Comparison of ENCODE assay signal across 9 cellular contexts in the genomic region with DNA sequence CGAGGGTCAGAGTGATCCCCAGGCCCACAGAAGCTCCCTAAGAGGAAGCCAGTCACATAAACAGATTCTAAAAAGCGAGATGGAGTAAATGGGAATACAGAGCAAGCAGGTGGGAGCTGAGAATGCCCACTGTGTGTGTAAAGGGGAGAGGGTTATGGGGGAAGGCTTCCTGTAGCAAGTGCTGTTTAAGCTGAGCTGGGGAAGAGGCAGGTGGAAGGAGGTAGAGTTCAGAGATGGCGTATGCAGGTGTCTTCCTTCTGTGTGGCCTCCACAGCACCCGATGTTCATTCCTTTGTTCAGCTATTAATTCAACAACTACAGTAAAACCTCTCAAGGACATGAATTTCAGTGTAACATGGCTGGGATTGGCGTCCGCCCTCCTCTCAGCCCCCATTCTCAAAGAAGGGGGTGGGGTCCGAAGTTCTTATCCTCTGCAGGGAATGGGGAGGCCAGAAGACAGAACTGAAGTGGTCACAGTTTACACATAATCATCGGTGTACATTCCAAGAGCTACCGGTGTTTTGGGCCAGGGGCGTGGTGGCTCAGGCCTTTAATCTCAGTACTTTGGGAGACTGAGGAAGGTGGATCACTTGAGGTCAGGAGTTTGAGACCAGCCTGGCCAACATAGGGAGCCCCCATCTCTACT. TPM values are rescaled to one million over a fixed set of nuclear protein-coding genes. Genes with fewer than 3 reads are reported as not detected.
DNase-seq lines count a peak whose midpoint lies in the region; ATAC-seq, FAIRE-seq and TF ChIP-seq lines count a peak whose summit lies in the region.
"Had no signal": no experiment of that assay in that cellular context is flagged by ENCODE, and none has a peak within 500 bp of the region (broad histone marks: within the 10 kb centered on the region; RNA-seq: fewer than 3 reads in every experiment).

No MANE protein-coding gene starts in this region.

- TF ChIP-seq CTCF in fibroblast of pulmonary artery (IDR thresholded peaks at IDR 0.05; ENCODE audit: low read length, missing control alignments) (no peak), GM13977 (IDR thresholded peaks at IDR 0.05; ENCODE audit: extremely low read depth, insufficient read depth, missing control alignments) (no peak)

- no peaks in the 10 kb centered on the region for H3K9me3 Mint-ChIP-seq in T-cell

- peaks cover 12% of the 10 kb centered on the region for H3K36me3 Mint-ChIP-seq in T-cell

- no peaks in the 10 kb centered on the region for H3K27me3 Mint-ChIP-seq in T-cell

- ATAC-seq in T-cell (replicated peaks in 1 of 4) = no peak
- no peak for ATAC-seq in HG03460 (IDR thresholded peaks at IDR 0.05; ENCODE audit: unreplicated experiment)

- H3K4me3 ChIP-seq in fibroblast of pulmonary artery (replicated peaks; ENCODE audit: low read depth, low read length) (peak overlapping the region; percentile 85), skeletal muscle satellite cell (ENCODE audit: low read length) (peak overlapping the region; percentile 95)

- peak; percentile 45 for FAIRE-seq in GM19239 (lab: Jason Lieb, UNC)

- POLR2A ChIA-PET in T-cell (lab: Charles Lee) = interaction anchor here (0.6 to 0.7 kb wide), 3 partner anchors 11 to 130 kb away, joined by 3 to 7 read pairs (median 7); no protein-coding TSS in a partner anchor

- H3K27ac Mint-ChIP-seq in T-cell = peak overlapping the region in 1 of 2 donors; percentile 59

- H3K36me3 ChIP-seq in skeletal muscle satellite cell (ENCODE audit: insufficient read depth, low read length) = no peaks in the 10 kb centered on the region

- peak overlapping the region; percentile 85 to 97 (median 93) for H3K4me3 Mint-ChIP-seq in T-cell

- peaks cover 29 to 45% (median 31%) of the 10 kb centered on the region in 3 donors for H3K4me1 Mint-ChIP-seq in T-cell

- H3K9me3 ChIP-seq in skeletal muscle satellite cell (replicated peaks; ENCODE audit: low read length) = peaks cover 3% of the 10 kb centered on the region

- no peaks in the 10 kb centered on the region for H3K27me3 ChIP-seq in skeletal muscle satellite cell (ENCODE audit: control insufficient read depth, insufficient read depth, low read length)

- peak overlapping the region; percentile 76 for H3K9ac ChIP-seq in skeletal muscle satellite cell (ENCODE audit: low read depth, low read length)

- in situ Hi-C loops in GM13977 (cut with MboI; ENCODE audit: low pct_unique_long_range_greater_than_20kb, low sequenced_read_pairs, unreplicated experiment) = no loop called here

- DNase-seq in GM19239 (ENCODE audit: insufficient read length, low spot score) (no peak), T-cell (no peak), fibroblast of pulmonary artery (ENCODE audit: low read depth) (no peak), activated gamma-delta T cell (lab: John Stamatoyannopoulos, UW) (no peak), GM13977 (ENCODE audit: low spot score) (no peak), DMS 273 (lab: John Stamatoyannopoulos, UW; ENCODE audit: unreplicated experiment) (no peak)
- DNase-seq: NK-92 treated with Interleukin-12 subunit alpha and Interleukin-12 subunit beta, amount 100 ng/mL, for 24 hours had no signal

- H3K4me2 ChIP-seq in skeletal muscle satellite cell (ENCODE audit: low read length) = peak overlapping the region; percentile 81

- CTCF ChIA-PET in T-cell (lab: Charles Lee) = interaction anchor here in 1 of 2 donors (0.5 to 1.3 kb wide), 4 partner anchors 11 to 199 kb away, joined by 3 to 6 read pairs (median 4); no protein-coding TSS in a partner anchor

- peaks cover 45% of the 10 kb centered on the region for H3K4me1 ChIP-seq in skeletal muscle satellite cell (ENCODE audit: control insufficient read depth, insufficient read depth, low read length)

RNA-seq across cellular contexts. Expression of gene EEF2K, which starts 1.8 kb away (rescaled TPM):
- total RNA-seq in T-cell = 10 to 100 TPM; 15.5 to 21.5 (median 21.0) TPM
- total RNA-seq in skeletal muscle satellite cell (2012; rRNA removed) = 21.8 and 32.8 TPM in 2 replicates

RNA-seq across cellular contexts. Expression of gene SDR42E2, which starts 45.5 kb away (rescaled TPM):
- 1 to 10 TPM in 2 of 5 donors, under 1 TPM in 3; 0.28 to 2.9 (median 0.39) TPM for total RNA-seq in T-cell
- total RNA-seq in skeletal muscle satellite cell (2012; rRNA removed) = not detected in 2 replicates
